8 cellular contexts compared by ENCODE assay signal in the genomic region with DNA sequence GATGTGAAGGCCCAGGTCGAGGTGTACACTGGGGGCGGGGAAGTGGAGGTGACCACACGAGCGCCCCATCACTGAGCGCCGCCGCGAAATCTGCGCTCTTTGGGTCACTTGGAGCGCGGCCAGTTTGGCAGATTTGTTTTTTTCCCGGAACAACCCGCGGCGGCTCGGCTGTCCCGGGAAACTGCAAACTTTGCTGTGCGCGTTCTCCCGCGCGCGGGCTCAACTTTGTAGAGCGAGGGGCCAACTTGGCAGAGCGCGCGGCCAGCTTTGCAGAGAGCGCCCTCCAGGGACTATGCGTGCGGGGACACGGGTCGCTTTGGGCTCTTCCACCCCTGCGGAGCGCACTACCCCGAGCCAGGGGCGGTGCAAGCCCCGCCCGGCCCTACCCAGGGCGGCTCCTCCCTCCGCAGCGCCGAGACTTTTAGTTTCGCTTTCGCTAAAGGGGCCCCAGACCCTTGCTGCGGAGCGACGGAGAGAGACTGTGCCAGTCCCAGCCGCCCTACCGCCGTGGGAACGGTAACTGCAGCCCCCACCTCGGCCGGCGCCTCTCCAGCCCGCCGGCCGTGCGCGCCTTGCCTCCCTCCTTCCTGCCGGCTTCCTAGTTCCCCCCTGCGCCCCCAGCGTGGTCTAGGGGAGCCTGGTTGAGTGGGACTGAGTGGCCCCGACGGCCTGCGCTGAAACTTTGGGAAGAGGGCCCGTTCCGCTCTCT. TPM values are rescaled to one million over a fixed set of nuclear protein-coding genes. Genes with fewer than 3 reads are reported as not detected.
DNase-seq lines count a peak whose midpoint lies in the region; ATAC-seq, FAIRE-seq and TF ChIP-seq lines count a peak whose summit lies in the region.

A gene (plus strand): TSS at position 450 of the 709 bp plus-strand sequence. CDS start 17,582 bp downstream, outside the sequence.

- peak; percentile 69 to 92 (median 70) for DNase-seq in CD4-positive, CD25-positive, alpha-beta regulatory T cell
- DNase-seq in GM19239 (ENCODE audit: insufficient read length, low spot score), result peak; percentile 50
- peak; percentile 88 for DNase-seq in NOMO-1 treated with DMSO at 0.1 percent for 48 hours (lab: John Stamatoyannopoulos, UW; ENCODE audit: unreplicated experiment)
- peak; percentile 56 for DNase-seq in activated CD8-positive, alpha-beta memory T cell treated with anti-CD3 and anti-CD28 coated beads, Interleukin-2, amount 50 U/mL, for 24 hours (ENCODE audit: extremely low read depth)
- DNase-seq in mesothelial cell of epicardium (ENCODE audit: low spot score in 2 of 2, unreplicated experiment in 2 of 2), result peak; percentile 56 to 78
- DNase-seq in stimulated activated CD8-positive, alpha-beta memory T cell treated with anti-CD3 and anti-CD28 coated beads, Interleukin-15, amount 100 ng/mL, for 48 hours (ENCODE audit: low read depth in 2 of 2), result peak; percentile 79 to 83

- H3K36me3 Mint-ChIP-seq in CD4-positive, CD25-positive, alpha-beta regulatory T cell, result peaks cover 13% of the 10 kb centered on the region
- H3K36me3 Mint-ChIP-seq in mesothelial cell of epicardium, result peaks cover 13% of the 10 kb centered on the region

- H3K9me3 ChIP-seq in CD4-positive, CD25-positive, alpha-beta regulatory T cell (ENCODE audit: control insufficient read depth in 2 of 2, low read length in 2 of 2), result no peaks in the 10 kb centered on the region

- peak within 1 kb of the TSS; percentile 95 to 97 (median 97) for H3K27ac Mint-ChIP-seq in CD4-positive, CD25-positive, alpha-beta regulatory T cell
- H3K27ac Mint-ChIP-seq in mesothelial cell of epicardium, result peak within 1 kb of the TSS; percentile 85

- H3K36me3 ChIP-seq in CD4-positive, CD25-positive, alpha-beta regulatory T cell (ENCODE audit: control insufficient read depth, insufficient read depth, low read length), result peaks cover 4% of the 10 kb centered on the region

- H3K27me3 Mint-ChIP-seq in CD4-positive, CD25-positive, alpha-beta regulatory T cell, result peaks cover 5% of the 10 kb centered on the region
- peaks cover 8% of the 10 kb centered on the region for H3K27me3 Mint-ChIP-seq in mesothelial cell of epicardium (ENCODE audit: low read depth)

- H3K9me3 Mint-ChIP-seq in CD4-positive, CD25-positive, alpha-beta regulatory T cell, result peaks cover 0 to 6% (median 3%) of the 10 kb centered on the region in 7 donors
- H3K9me3 Mint-ChIP-seq in mesothelial cell of epicardium, result peaks cover 13% of the 10 kb centered on the region

- peak; percentile 85 to 86 for ATAC-seq in CD4-positive, CD25-positive, alpha-beta regulatory T cell (ENCODE audit: low read depth in 2 of 2)
- ATAC-seq in HG03442 (IDR thresholded peaks at IDR 0.05; ENCODE audit: unreplicated experiment), result peak; percentile 55

- H3K4me3 ChIP-seq in CD4-positive, CD25-positive, alpha-beta regulatory T cell (ENCODE audit: low read depth, low read length), result peak within 1 kb of the TSS; percentile 85

- peaks cover 19 to 49% (median 36%) of the 10 kb centered on the region in 4 donors for H3K4me1 Mint-ChIP-seq in CD4-positive, CD25-positive, alpha-beta regulatory T cell
- peaks cover 8% of the 10 kb centered on the region for H3K4me1 Mint-ChIP-seq in mesothelial cell of epicardium

- peak within 1 kb of the TSS; percentile 93 to 99 (median 97) for H3K4me3 Mint-ChIP-seq in CD4-positive, CD25-positive, alpha-beta regulatory T cell
- H3K4me3 Mint-ChIP-seq in mesothelial cell of epicardium, result peak within 1 kb of the TSS; percentile 83

- FAIRE-seq in GM19239 (lab: Jason Lieb, UNC), result peak; percentile 86

- H3K27ac ChIP-seq in CD4-positive, CD25-positive, alpha-beta regulatory T cell (ENCODE audit: insufficient read depth, low read length, poor library complexity, severe bottlenecking), result peak within 1 kb of the TSS; percentile 76

- TF ChIP-seq CTCF in mesothelial cell of epicardium (IDR thresholded peaks at IDR 0.05; ENCODE audit: unreplicated experiment), result no peak

- peaks cover 26% of the 10 kb centered on the region for H3K4me1 ChIP-seq in CD4-positive, CD25-positive, alpha-beta regulatory T cell (ENCODE audit: control insufficient read depth, insufficient read depth, low read length, poor library complexity, severe bottlenecking)

- no peaks in the 10 kb centered on the region for H3K27me3 ChIP-seq in CD4-positive, CD25-positive, alpha-beta regulatory T cell (ENCODE audit: control insufficient read depth, insufficient read depth, low read length)

- in situ Hi-C loops in endometrial microvascular endothelial cells (cut with HindIII; ENCODE audit: inconsistent ontology term, low pct_unique_long_range_greater_than_20kb, low sequenced_read_pairs), result no loop called here

RNA-seq across cellular contexts. Expression of the gene that starts here (rescaled TPM):
- 13.5 TPM for total RNA-seq in CD4-positive, CD25-positive, alpha-beta regulatory T cell
- 10 to 100 TPM; 11.1 to 24.2 (median 22.3) TPM for polyA plus RNA-seq in CD4-positive, CD25-positive, alpha-beta regulatory T cell
- 71.7 TPM for total RNA-seq in endometrial microvascular endothelial cells (ENCODE audit: inconsistent ontology term)
- 11.8 to 13.3 TPM (median 11.9 TPM) in 3 replicates for total RNA-seq in mesothelial cell of epicardium

Comparison
In these comparisons a context has a peak if more than half of its experiments do, and no peak if none do; other contexts are left out.
1. Peak in every context shown above with its lines: DNase-seq, ATAC-seq, H3K4me3 ChIP-seq and H3K27ac ChIP-seq.